In the genomic region with DNA sequence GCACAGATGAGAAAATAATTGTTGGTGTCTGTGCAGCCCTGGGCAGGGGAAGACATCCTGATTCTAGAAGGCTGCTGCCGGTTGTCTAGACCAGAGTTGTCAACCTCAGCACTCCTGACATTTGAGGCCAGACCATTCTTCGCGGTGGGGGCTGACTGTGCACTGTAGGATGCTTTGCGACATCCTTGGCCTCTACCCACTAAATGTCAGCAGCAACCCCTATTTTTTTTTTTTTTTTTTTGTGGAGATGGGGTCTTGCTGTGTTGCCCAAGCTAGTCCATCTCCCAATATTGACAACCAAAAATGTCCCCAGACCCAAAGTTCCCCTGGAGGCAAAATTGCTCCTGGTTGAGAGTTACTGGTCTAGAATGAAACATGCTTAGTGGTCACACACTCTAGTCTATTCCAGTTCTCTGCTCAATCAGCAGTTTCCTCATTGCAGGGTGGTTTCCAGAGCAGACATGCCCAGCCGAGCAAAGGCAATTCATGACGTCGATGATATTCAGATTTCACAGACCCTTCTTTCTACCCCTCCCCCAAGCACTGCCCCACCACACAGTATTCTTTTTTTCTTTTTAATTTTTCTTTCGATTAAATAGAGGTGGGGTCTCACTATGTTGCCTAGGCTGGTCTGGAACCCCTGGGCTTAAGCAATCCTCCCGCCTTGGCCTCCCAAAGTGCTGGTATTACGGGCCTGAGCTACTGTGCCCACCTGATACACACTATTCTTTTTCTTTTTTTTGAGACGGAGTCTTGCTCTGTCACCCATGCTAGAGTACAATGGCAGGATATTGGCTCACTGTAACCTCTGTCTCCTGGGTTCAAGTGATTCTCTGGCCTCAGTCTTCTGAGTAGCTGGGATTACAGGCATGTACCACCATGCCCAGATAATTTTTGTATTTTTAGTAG, we compare ENCODE assay signal across 10 cellular contexts. TPM values are rescaled to one million over a fixed set of nuclear protein-coding genes. Genes with fewer than 3 reads are reported as not detected.
A peak's percentile ranks its signal among the peaks of the same experiment; 100 is the strongest.
DNase-seq lines count a peak whose midpoint lies in the region; ATAC-seq and TF ChIP-seq lines count a peak whose summit lies in the region.
"Had no signal": no experiment of that assay in that cellular context is flagged by ENCODE, and none has a peak within 500 bp of the region (broad histone marks: within the 10 kb centered on the region; RNA-seq: fewer than 3 reads in every experiment).

No MANE protein-coding gene starts in this region.

- no peaks in the 10 kb centered on the region for H3K27me3 ChIP-seq in esophagus muscularis mucosa

- H3K27ac ChIP-seq in skin epidermis (peak overlapping the region in 14 of 21 experiments; percentile 9 to 67 (median 35)), esophagus muscularis mucosa (replicated peaks in 1 of 4) (no peak overlapping the region)
- H3K27ac ChIP-seq: 22Rv1 had no signal

- intact Hi-C loops in esophagus muscularis mucosa (cut with DNase I): no loop called here

- no peak for TF ChIP-seq EP300 in esophagus muscularis mucosa (IDR thresholded peaks at IDR 0.05)

- ATAC-seq in HG02885 (IDR thresholded peaks at IDR 0.05; ENCODE audit: poor library complexity, unreplicated experiment): peak; percentile 45

- TF ChIP-seq POLR2A in esophagus muscularis mucosa (IDR thresholded peaks at IDR 0.05; ENCODE audit: low read depth): no peak

- no peaks in the 10 kb centered on the region for H3K36me3 ChIP-seq in esophagus muscularis mucosa

- H3K4me3 ChIP-seq in skin epidermis: no peak overlapping the region
- H3K4me3 ChIP-seq in esophagus muscularis mucosa: no peak overlapping the region

- peak; percentile 66 for DNase-seq in SIG-M5 treated with dmso at 0.1 percent for 504 hours (lab: John Stamatoyannopoulos, UW; ENCODE audit: unreplicated experiment)
- no peak for DNase-seq in SIG-M5 (lab: John Stamatoyannopoulos, UW)
- DNase-seq in SKM-1 treated with dmso at 0.1 percent for 144 hours (lab: John Stamatoyannopoulos, UW; ENCODE audit: unreplicated experiment): peak; percentile 86
- no peak for DNase-seq in esophagus muscularis mucosa (ENCODE audit: extremely low spot score)
- DNase-seq in NCI-H2196 treated with DMSO at 0.1 percent for 48 hours (lab: John Stamatoyannopoulos, UW; ENCODE audit: unreplicated experiment): no peak
- DNase-seq in stimulated activated CD4-positive, alpha-beta T cell treated with anti-CD3 and anti-CD28 coated beads, Interleukin-15, amount 100 ng/mL, for 24 hours: no peak

- H3K4me1 ChIP-seq in esophagus muscularis mucosa: peaks cover 0 to 11% (median 1%) of the 10 kb centered on the region in 4 donors

- TF ChIP-seq CTCF in esophagus muscularis mucosa (IDR thresholded peaks at IDR 0.05): no peak

- no peaks in the 10 kb centered on the region for H3K9me3 ChIP-seq in esophagus muscularis mucosa

- WGBS in esophagus muscularis mucosa: 81% methylated on average over 11 of the region's 11 CpGs

RNA-seq across cellular contexts. Expression of a gene that starts 9.0 kb away (rescaled TPM):
- not detected for total RNA-seq in esophagus muscularis mucosa
- total RNA-seq: T-helper 1 cell treated with Interleukin-12 subunit alpha and Interleukin-12 subunit beta and Interleukin-4 antibody, amounts not matched to agents 30 ng/mL and 1 ng/mL, for 36 hours had no signal

RNA-seq across cellular contexts. Expression of a gene that starts 13.2 kb away (rescaled TPM):
- 100 to 1,000 TPM in 2 of 4 donors, 10 to 100 TPM in 2; 63.1 to 164 (median 124) TPM for total RNA-seq in esophagus muscularis mucosa

RNA-seq across cellular contexts. Expression of a gene that starts 24.6 kb away (rescaled TPM):
- 1 to 10 TPM; 1.3 to 5.3 (median 2.3) TPM for total RNA-seq in esophagus muscularis mucosa

RNA-seq across cellular contexts. Expression of a gene that starts 26.6 kb away (rescaled TPM):
- 10 to 100 TPM; 14.4 to 21.4 (median 18.5) TPM for total RNA-seq in esophagus muscularis mucosa

RNA-seq across cellular contexts. Expression of a gene that starts 31.7 kb away (rescaled TPM):
- total RNA-seq in esophagus muscularis mucosa: 10 to 100 TPM in 2 of 4 donors, 1 to 10 TPM in 2; 7.9 to 22.1 (median 14.5) TPM

Comparison
In these comparisons a context has a peak if more than half of its experiments do, and no peak if none do; other contexts are left out.
1. DNase-seq: peak in SIG-M5 treated with dmso at 0.1 percent for 504 hours (single experiment) and SKM-1 treated with dmso at 0.1 percent for 144 hours (single experiment); none in SIG-M5 (single experiment), esophagus muscularis mucosa (single experiment), NCI-H2196 treated with DMSO at 0.1 percent for 48 hours (single experiment) and stimulated activated CD4-positive, alpha-beta T cell treated with anti-CD3 and anti-CD28 coated beads, Interleukin-15, amount 100 ng/mL, for 24 hours (single experiment).
2. H3K27ac ChIP-seq: peak in skin epidermis (14 of 21); none in esophagus muscularis mucosa (0 of 4).